Comparison of ENCODE assay signal across 8 cellular contexts in the genomic region with DNA sequence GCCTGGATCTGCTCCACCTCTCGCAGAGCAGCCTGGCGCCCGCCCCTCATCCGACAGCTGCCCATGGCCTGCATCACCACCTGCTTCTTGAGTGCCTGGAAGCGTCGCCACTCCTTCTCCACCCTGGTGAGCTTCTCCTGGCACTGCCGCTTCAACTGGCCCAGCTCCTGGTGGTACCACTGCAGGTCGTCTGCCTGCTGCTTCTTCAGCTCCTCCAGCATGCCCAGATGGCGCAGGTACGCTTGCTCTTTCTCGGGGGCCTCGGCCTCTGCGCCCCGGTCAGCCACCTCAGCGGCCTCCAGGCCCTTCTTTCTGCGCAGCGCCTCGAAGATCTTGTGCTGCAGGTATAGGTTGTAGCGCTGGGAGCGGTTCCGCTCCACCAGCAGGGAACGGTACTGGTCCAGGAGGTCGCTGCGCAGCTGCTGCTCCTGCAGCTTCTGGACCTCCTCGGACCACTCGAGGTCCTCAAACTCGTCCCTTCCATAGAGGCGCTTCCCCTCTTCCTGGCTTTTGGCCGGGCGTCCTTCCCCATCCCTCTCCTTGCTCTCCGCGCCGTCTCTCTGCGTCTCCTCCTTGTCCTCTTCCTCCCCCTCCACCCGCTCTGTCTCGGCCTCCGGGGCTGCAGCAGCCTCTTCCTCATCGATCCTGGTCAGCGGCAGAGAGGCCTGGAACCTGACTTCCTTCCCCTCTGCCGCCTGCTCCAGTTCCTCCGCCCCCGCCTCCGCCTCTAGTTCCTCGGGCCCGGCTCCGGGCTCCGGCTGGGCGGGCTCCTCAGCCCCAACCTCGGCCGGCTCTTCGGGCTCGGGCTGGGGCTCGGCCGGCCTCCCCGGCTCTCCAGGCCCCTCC. TPM values are rescaled to one million over a fixed set of nuclear protein-coding genes. Genes with fewer than 3 reads are reported as not detected.
DNase-seq lines count a peak whose midpoint lies in the region; ATAC-seq and TF ChIP-seq lines count a peak whose summit lies in the region.

No MANE protein-coding gene starts in this region.

- TF ChIP-seq CTCF in BE2C (IDR thresholded peaks at IDR 0.05; ENCODE audit: low read depth, low read length), result no peak
- no peak for TF ChIP-seq CTCF in RWPE1 (conservative IDR thresholded peaks at IDR 0.05; ENCODE audit: low read depth)

- H3K4me1 ChIP-seq in BE2C, result peaks cover 14% of the 10 kb centered on the region; the same call in 1 of the 2 replicates

- no peaks in the 10 kb centered on the region for H3K9me3 ChIP-seq in BE2C

- no peaks in the 10 kb centered on the region for H3K36me3 ChIP-seq in BE2C

- peak overlapping the region; percentile 66 for H3K4me3 ChIP-seq in BE2C (ENCODE audit: low read depth, low read length)

- ATAC-seq in GM18909 (IDR thresholded peaks at IDR 0.05; ENCODE audit: poor library complexity, unreplicated experiment) (peak; percentile 14), HG03460 (IDR thresholded peaks at IDR 0.05; ENCODE audit: unreplicated experiment) (peak; percentile 17)
- peak; percentile 35 for ATAC-seq in central memory CD8-positive, alpha-beta T cell (replicated peaks; ENCODE audit: extremely low read depth, poor library complexity, severe bottlenecking)
- ATAC-seq in stimulated activated naive B cell treated with anti-CD40 and anti-IgM and Interleukin-4, amounts not matched to agents 10 μg/mL and 1 μg/mL and 100 μg/mL, for 72 hours (replicated peaks), result peak; percentile 21 to 26

- no peaks in the 10 kb centered on the region for H3K27me3 Mint-ChIP-seq in central memory CD8-positive, alpha-beta T cell
- H3K27me3 Mint-ChIP-seq in stimulated activated naive B cell treated with anti-CD40 and anti-IgM and Interleukin-4, amounts not matched to agents 10 μg/mL and 1 μg/mL and 100 μg/mL, for 72 hours, result no peaks in the 10 kb centered on the region

- no peaks in the 10 kb centered on the region for H3K27me3 ChIP-seq in BE2C
- H3K27me3 ChIP-seq in layer of hippocampus (ENCODE audit: control insufficient read depth, insufficient read depth, low read length), result no peaks in the 10 kb centered on the region

- no peak overlapping the region for H3K27ac Mint-ChIP-seq in central memory CD8-positive, alpha-beta T cell (ENCODE audit: low read depth)
- H3K27ac Mint-ChIP-seq in stimulated activated naive B cell treated with anti-CD40 and anti-IgM and Interleukin-4, amounts not matched to agents 10 μg/mL and 1 μg/mL and 100 μg/mL, for 72 hours, result no peak overlapping the region

- H3K27ac ChIP-seq in RWPE1 (peak overlapping the region; percentile 74), layer of hippocampus (ENCODE audit: low read depth, low read length) (peak overlapping the region; percentile 57)

- POLR2A ChIA-PET in RWPE1 (lab: Yijun Ruan, JAX; ENCODE audit: low non-redundant PET), result interaction anchor here (1.0 kb wide), 1 partner anchor 26 kb away, joined by 3 read pairs; a partner anchor contains a TSS

- H3K4me3 Mint-ChIP-seq in central memory CD8-positive, alpha-beta T cell, result peak overlapping the region; percentile 92
- peak overlapping the region; percentile 97 to 99 for H3K4me3 Mint-ChIP-seq in stimulated activated naive B cell treated with anti-CD40 and anti-IgM and Interleukin-4, amounts not matched to agents 10 μg/mL and 1 μg/mL and 100 μg/mL, for 72 hours

- H3K36me3 Mint-ChIP-seq in central memory CD8-positive, alpha-beta T cell (ENCODE audit: insufficient read depth), result peaks cover 35% of the 10 kb centered on the region
- peaks cover 0 to 4% of the 10 kb centered on the region in 2 donors for H3K36me3 Mint-ChIP-seq in stimulated activated naive B cell treated with anti-CD40 and anti-IgM and Interleukin-4, amounts not matched to agents 10 μg/mL and 1 μg/mL and 100 μg/mL, for 72 hours

- CTCF ChIA-PET in RWPE1 (lab: Yijun Ruan, JAX), result interaction anchor here (0.6 to 1.4 kb wide), 6 partner anchors 20 to 741 kb away, joined by 3 to 7 read pairs (median 3); no protein-coding TSS in a partner anchor

- no peaks in the 10 kb centered on the region for H3K9me3 Mint-ChIP-seq in central memory CD8-positive, alpha-beta T cell
- H3K9me3 Mint-ChIP-seq in stimulated activated naive B cell treated with anti-CD40 and anti-IgM and Interleukin-4, amounts not matched to agents 10 μg/mL and 1 μg/mL and 100 μg/mL, for 72 hours, result no peaks in the 10 kb centered on the region

- H3K4me1 Mint-ChIP-seq in central memory CD8-positive, alpha-beta T cell, result peaks cover 54% of the 10 kb centered on the region
- H3K4me1 Mint-ChIP-seq in stimulated activated naive B cell treated with anti-CD40 and anti-IgM and Interleukin-4, amounts not matched to agents 10 μg/mL and 1 μg/mL and 100 μg/mL, for 72 hours, result peaks cover 39 to 53% of the 10 kb centered on the region in 2 donors

- DNase-seq in BE2C, result peak; percentile 39
- peak; percentile 43 for DNase-seq in RWPE1 (ENCODE audit: low spot score)
- DNase-seq in central memory CD8-positive, alpha-beta T cell (ENCODE audit: low spot score in 2 of 2), result peak in 1 of 2 donors; percentile 12
- DNase-seq in stimulated activated naive B cell treated with anti-CD40 and anti-IgM and Interleukin-4, amounts not matched to agents 10 μg/mL and 1 μg/mL and 100 μg/mL, for 72 hours, result peak; percentile 13
- no peak for DNase-seq in stimulated activated naive CD4-positive, alpha-beta T cell treated with Interleukin-2 at 50 U/mL for 16 hours (lab: John Stamatoyannopoulos, UW)

RNA-seq across cellular contexts. Expression of a gene that starts 1.1 kb away (rescaled TPM):
- polyA plus RNA-seq in BE2C (2012; ENCODE audit: insufficient read depth, insufficient read length, low read depth), result 20.8 TPM

RNA-seq across cellular contexts. Expression of a gene that starts 25.8 kb away (rescaled TPM):
- polyA plus RNA-seq in BE2C (2012; ENCODE audit: insufficient read depth, insufficient read length, low read depth), result 104 TPM
